Comparison of ENCODE assay signal across 16 cellular contexts in the genomic region with DNA sequence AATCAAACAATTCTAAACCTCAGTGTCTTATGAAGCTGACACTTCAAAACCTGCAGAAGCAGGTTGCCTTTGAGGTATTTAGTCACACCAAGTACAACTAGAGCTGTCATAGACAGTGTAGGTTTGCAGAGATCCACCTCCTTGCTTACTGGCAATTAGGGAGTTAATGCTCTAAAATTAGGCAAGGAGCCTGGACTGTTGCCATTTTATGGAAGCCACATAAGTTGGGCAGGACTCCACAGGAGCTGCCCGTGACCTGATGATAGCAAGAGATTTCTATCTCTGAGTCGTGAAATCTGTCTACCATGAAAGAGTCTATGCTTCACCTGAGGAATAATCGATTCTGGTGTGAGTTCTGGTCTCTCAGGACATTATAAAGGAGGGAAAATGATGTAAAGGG. TPM values are rescaled to one million over a fixed set of nuclear protein-coding genes. Genes with fewer than 3 reads are reported as not detected.
DNase-seq lines count a peak whose midpoint lies in the region; ATAC-seq, FAIRE-seq and TF ChIP-seq lines count a peak whose summit lies in the region.
"Had no signal": no experiment of that assay in that cellular context is flagged by ENCODE, and none has a peak within 500 bp of the region (broad histone marks: within the 10 kb centered on the region; RNA-seq: fewer than 3 reads in every experiment).

No MANE protein-coding gene starts in this region.

- H3K4me1 ChIP-seq in HEK293 (ENCODE audit: control insufficient read depth, insufficient read depth, low read length), result no peaks in the 10 kb centered on the region
- H3K4me1 ChIP-seq in GM12878 (ENCODE audit: control insufficient read depth, insufficient read depth, low read length), result no peaks in the 10 kb centered on the region

- H3K36me3 Mint-ChIP-seq in activated T-cell treated with anti-CD3 and anti-CD28 coated beads, Interleukin-2, amount 50 U/mL, for 24 hours (ENCODE audit: low read depth), result peaks cover 98% of the 10 kb centered on the region
- peaks cover 67% of the 10 kb centered on the region for H3K36me3 Mint-ChIP-seq in activated CD4-positive, alpha-beta T cell treated with anti-CD3 and anti-CD28 coated beads for 36 hours (ENCODE audit: low read depth)

- no peak overlapping the region for H3K4me2 ChIP-seq in GM12878 (ENCODE audit: control insufficient read depth, insufficient read depth)

- H3K27me3 Mint-ChIP-seq in activated T-cell treated with anti-CD3 and anti-CD28 coated beads, Interleukin-2, amount 50 U/mL, for 24 hours, result no peaks in the 10 kb centered on the region
- no peaks in the 10 kb centered on the region for H3K27me3 Mint-ChIP-seq in activated CD4-positive, alpha-beta T cell treated with anti-CD3 and anti-CD28 coated beads for 36 hours
- H3K27me3 Mint-ChIP-seq: B cell had no signal

- H3K36me3 ChIP-seq in HEK293 (ENCODE audit: control insufficient read depth in 2 of 2, insufficient read depth in 1 of 2, low read length in 2 of 2) (peaks cover 64 to 98% of the 10 kb centered on the region in 2 experiments), GM12878 (ENCODE audit: control insufficient read depth in 2 of 2, insufficient read depth in 2 of 2, low read length in 1 of 2) (peaks cover 32 to 37% of the 10 kb centered on the region in 2 experiments)

- H3K4me1 Mint-ChIP-seq in activated T-cell treated with anti-CD3 and anti-CD28 coated beads, Interleukin-2, amount 50 U/mL, for 24 hours (ENCODE audit: low read depth), result no peaks in the 10 kb centered on the region
- no peaks in the 10 kb centered on the region for H3K4me1 Mint-ChIP-seq in activated CD4-positive, alpha-beta T cell treated with anti-CD3 and anti-CD28 coated beads for 36 hours
- H3K4me1 Mint-ChIP-seq: B cell had no signal

- no peak for TF ChIP-seq EP300 in GM12878 (IDR thresholded peaks at IDR 0.05; ENCODE audit: borderline replicate concordance in 1 of 2, control insufficient read depth in 1 of 2, low read depth in 2 of 2, low read length in 2 of 2)

- POLR2A ChIA-PET in HEK293 (lab: Yijun Ruan, JAX), result interaction anchor here (0.8 to 5.5 kb wide), 7 partner anchors 9 to 84 kb away, joined by 3 to 41 read pairs (median 4); partner anchors contain the start of gene LRRC59
- POLR2A ChIA-PET in GM12878 (lab: Charles Lee), result interaction anchor here (0.9 kb wide), 1 partner anchor 13 kb away, joined by 3 read pairs; no protein-coding TSS in a partner anchor
- POLR2A ChIA-PET in activated CD4-positive, alpha-beta T cell treated with anti-CD3 and anti-CD28 coated beads for 36 hours (lab: Charles Lee), result interaction anchor here (0.6 kb wide), 1 partner anchor 886 kb away, joined by 3 read pairs; no protein-coding TSS in a partner anchor

- no peaks in the 10 kb centered on the region for H3K27me3 ChIP-seq in GM12878 (replicated peaks in 1 of 2; ENCODE audit: control insufficient read depth in 2 of 2, insufficient read depth in 2 of 2, low read length in 1 of 2)

- SMC1A ChIA-PET in GM12878 (lab: Charles Lee; ENCODE audit: uncharacterized antibody, unreplicated experiment), result interaction anchor here (1.1 to 1.9 kb wide), 3 partner anchors 10 to 13 kb away, joined by 3 to 11 read pairs (median 5); no protein-coding TSS in a partner anchor

- RAD21 ChIA-PET in GM12878 (lab: Charles Lee; ENCODE audit: unreplicated experiment), result interaction anchor here (1.0 to 1.7 kb wide), 3 partner anchors 13 to 20 kb away, joined by 3 to 4 read pairs (median 4); no protein-coding TSS in a partner anchor

- no peak for TF ChIP-seq RAD21 in GM12878 (IDR thresholded peaks at IDR 0.05; ENCODE audit: insufficient read depth, low read depth, low read length)

- H3K9me3 ChIP-seq in HEK293 (ENCODE audit: control insufficient read depth, insufficient read depth, low read depth, low read length) (no peaks in the 10 kb centered on the region), GM12878 (replicated peaks; ENCODE audit: control insufficient read depth, insufficient read depth, low read length) (no peaks in the 10 kb centered on the region)

- CTCF ChIA-PET in HEK293 (lab: Yijun Ruan, JAX) (interaction anchor here (0.8 to 8.8 kb wide), 6 partner anchors 10 to 182 kb away, joined by 3 to 69 read pairs (median 8); partner anchors contain the start of genes LRRC59 and RSAD1), GM12878 (lab: Yijun Ruan, JAX) (interaction anchor here (0.7 to 3.8 kb wide), 5 partner anchors 8 to 40 kb away, joined by 3 to 25 read pairs (median 4); partner anchors contain the start of gene LRRC59)
- CTCF ChIA-PET in activated CD4-positive, alpha-beta T cell treated with anti-CD3 and anti-CD28 coated beads for 36 hours (lab: Charles Lee), result interaction anchor here (0.6 to 5.9 kb wide), 7 partner anchors 14 to 243 kb away, joined by 3 to 24 read pairs (median 3); partner anchors contain the start of genes LRRC59 and TMEM92

- ATAC-seq in GM12878, result no peak
- no peak for ATAC-seq in HG02885 (IDR thresholded peaks at IDR 0.05; ENCODE audit: poor library complexity, unreplicated experiment)
- ATAC-seq in activated CD4-positive, alpha-beta T cell treated with anti-CD3 and anti-CD28 coated beads for 36 hours, result no peak

- H3K27ac ChIP-seq in HEK293 (ENCODE audit: extremely low read depth, low read depth, low read length), result peak overlapping the region; percentile 24; the same call in 1 of the 2 replicates
- H3K27ac ChIP-seq in GM12878 (ENCODE audit: control insufficient read depth, insufficient read depth), result no peak overlapping the region

- no peaks in the 10 kb centered on the region for H4K20me1 ChIP-seq in GM12878 (ENCODE audit: control insufficient read depth, insufficient read depth)

- peak overlapping the region; percentile 44 for H3K27ac Mint-ChIP-seq in activated T-cell treated with anti-CD3 and anti-CD28 coated beads, Interleukin-2, amount 50 U/mL, for 24 hours
- H3K27ac Mint-ChIP-seq in activated CD4-positive, alpha-beta T cell treated with anti-CD3 and anti-CD28 coated beads for 36 hours, result no peak overlapping the region
- H3K27ac Mint-ChIP-seq: B cell had no signal

- BruUV-seq in GM12878 (replicated peaks; lab: Mats Ljungman, UMichigan), result TSS peak; percentile 49

- no peak for DNase-seq in activated T-cell treated with anti-CD3 and anti-CD28 coated beads, Interleukin-2, amount 50 U/mL, for 24 hours
- DNase-seq in activated T-cell treated with anti-CD3 and anti-CD28 coated beads for 4 hours (no peak), GM12878 (ENCODE audit: low read depth, low spot score) (no peak), myocyte (ENCODE audit: low read depth) (peak; percentile 43), cerebellum (ENCODE audit: low spot score) (no peak)
- no peak for DNase-seq in activated CD4-positive, alpha-beta T cell treated with anti-CD3 and anti-CD28 coated beads for 36 hours
- DNase-seq: 8988T, DMS79 treated with DMSO at 0.1 percent for 48 hours, KG1, MV-4-11, NCI-H1694 treated with DMSO at 0.1 percent for 48 hours, SHP77 treated with DMSO at 0.1 percent for 48 hours had no signal

- FAIRE-seq in GM12878 (lab: Jason Lieb, UNC), result no peak
- FAIRE-seq: RCC 7860 had no signal

- H3K4me3 ChIP-seq in HEK293 (ENCODE audit: low read depth, low read length), result no peak overlapping the region
- H3K4me3 ChIP-seq in GM12878, result no peak overlapping the region

- no peaks in the 10 kb centered on the region for H3K79me2 ChIP-seq in GM12878 (ENCODE audit: control insufficient read depth, insufficient read depth, low read length)

- H3K9ac ChIP-seq in GM12878 (ENCODE audit: control insufficient read depth, insufficient read depth, low read length), result no peak overlapping the region

- in situ Hi-C loops in GM12878 (cut with MboI), result no loop called here

- no peak for TF ChIP-seq POLR2A in GM12878 (IDR thresholded peaks at IDR 0.05; ENCODE audit: low read depth, low read length)

- H2AFZ ChIP-seq in GM12878 (ENCODE audit: control insufficient read depth, low read depth, low read length), result no peak overlapping the region

- no peaks in the 10 kb centered on the region for H3K9me3 Mint-ChIP-seq in activated T-cell treated with anti-CD3 and anti-CD28 coated beads, Interleukin-2, amount 50 U/mL, for 24 hours
- H3K9me3 Mint-ChIP-seq in activated CD4-positive, alpha-beta T cell treated with anti-CD3 and anti-CD28 coated beads for 36 hours (ENCODE audit: low read depth), result no peaks in the 10 kb centered on the region

- TF ChIP-seq CTCF in HEK293 (tag by site-specific recombination; IDR thresholded peaks at IDR 0.05) (no peak), GM12878 (IDR thresholded peaks at IDR 0.05 in 2 of 3, conservative IDR thresholded peaks at IDR 0.05 in 1 of 3; ENCODE audit: control insufficient read depth in 2 of 3, extremely low read depth in 1 of 3, insufficient read depth in 1 of 3, low read depth in 3 of 3, low read length in 3 of 3) (no peak)

- no peak overlapping the region for H3K4me3 Mint-ChIP-seq in activated T-cell treated with anti-CD3 and anti-CD28 coated beads, Interleukin-2, amount 50 U/mL, for 24 hours
- no peak overlapping the region for H3K4me3 Mint-ChIP-seq in activated CD4-positive, alpha-beta T cell treated with anti-CD3 and anti-CD28 coated beads for 36 hours
- H3K4me3 Mint-ChIP-seq: B cell had no signal

- intact Hi-C loops in GM12878 (cut with micrococcal nuclease; ENCODE audit: unreplicated experiment), result no loop called here
- intact Hi-C loops in activated CD4-positive, alpha-beta T cell treated with anti-CD3 and anti-CD28 coated beads for 36 hours (cut with DNase I, micrococcal nuclease), result no loop called here

- WGBS in GM12878 (ENCODE audit: insufficient coverage, insufficient replicate concordance, low lambda C conversion rate, missing lambda C conversion rate), result 97% methylated on average over 3 of the region's 3 CpGs

RNA-seq across cellular contexts. Expression of gene EME1, which starts 8.9 kb away (rescaled TPM):
- 21.7 and 26.6 TPM in 2 replicates for total RNA-seq in GM12878 (2013; cell fraction: nucleolus; rRNA removed)
- total RNA-seq in GM12878 (2014; rRNA removed) (17.7 and 19.7 TPM in 2 replicates), GM12878 (2014; rRNA removed; fragmentation: Illumina TruSeq; extraction: Trizol) (18.1 and 20.6 TPM in 2 replicates), GM12878 (2021) (16.8 and 20.8 TPM in 2 replicates), myocyte (0.62 and 0.68 TPM in 2 replicates), cerebellum (4.7 TPM)
- 10.7 TPM for polyA plus RNA-seq in GM12878 (2011; ENCODE audit: low read depth)
- polyA plus RNA-seq in GM12878 (2011; rRNA removed) (31.3 and 31.8 TPM in 2 replicates), GM12878 (2014; fragmentation: Illumina TruSeq; extraction: Trizol) (23.2 and 26.9 TPM in 2 replicates), GM12878 (2014; fragmentation: Nextera tagmentation; extraction: Ambion mirVana) (10 to 100 TPM; 13.8 to 16.7 TPM), GM12878 (2014; rRNA removed) (22.9 and 23.7 TPM in 2 replicates), GM12878 (2016; fragmentation: Nextera tagmentation; extraction: Ambion mirVana) (10 to 100 TPM; 32.6 to 40.5 TPM)
- 22.9 and 24.6 TPM in 2 replicates for polyA plus RNA-seq in GM12878 (2011; cell fraction: cytosol; rRNA removed)
- polyA plus RNA-seq in GM12878 (2011; cell fraction: nucleus; rRNA removed), result 95.0 and 154 TPM in 2 replicates
- 20.0 and 25.2 TPM in 2 replicates for polyA plus RNA-seq in GM12878 (2012)
- polyA minus RNA-seq in GM12878 (2011; rRNA and poly(A)+ RNA removed), result 14.3 and 16.9 TPM in 2 replicates
- 4.4 and 5.9 TPM in 2 replicates for polyA minus RNA-seq in GM12878 (2011; cell fraction: cytosol; rRNA and poly(A)+ RNA removed)
- polyA minus RNA-seq in GM12878 (2011; cell fraction: nucleus; rRNA and poly(A)+ RNA removed), result 11.7 and 13.2 TPM in 2 replicates
- polyA plus RNA-seq in myocyte (2012), result 0.88 TPM
- 10 to 100 TPM; 38.3 to 40.8 TPM for total RNA-seq in activated CD4-positive, alpha-beta T cell treated with anti-CD3 and anti-CD28 coated beads for 36 hours

RNA-seq across cellular contexts. Expression of gene MRPL27, which starts 8.9 kb away (rescaled TPM):
- total RNA-seq in GM12878 (2013; cell fraction: nucleolus; rRNA removed), result 42.6 and 54.2 TPM in 2 replicates
- total RNA-seq in GM12878 (2014; rRNA removed) (79.4 and 88.6 TPM in 2 replicates), GM12878 (2014; rRNA removed; fragmentation: Illumina TruSeq; extraction: Trizol) (104 TPM in 2 replicates), GM12878 (2021) (83.0 and 87.9 TPM in 2 replicates), myocyte (51.6 and 63.9 TPM in 2 replicates), cerebellum (32.8 TPM)
- polyA plus RNA-seq in GM12878 (2011; ENCODE audit: low read depth), result 68.9 TPM
- polyA plus RNA-seq in GM12878 (2011; rRNA removed) (109 and 154 TPM in 2 replicates), GM12878 (2014; fragmentation: Illumina TruSeq; extraction: Trizol) (95.2 and 101 TPM in 2 replicates), GM12878 (2014; fragmentation: Nextera tagmentation; extraction: Ambion mirVana) (100 to 1,000 TPM; 380 to 390 TPM), GM12878 (2014; rRNA removed) (102 and 109 TPM in 2 replicates), GM12878 (2016; fragmentation: Nextera tagmentation; extraction: Ambion mirVana) (100 to 1,000 TPM; 224 to 244 TPM)
- polyA plus RNA-seq in GM12878 (2011; cell fraction: cytosol; rRNA removed), result 185 and 201 TPM in 2 replicates
- 74.8 and 78.7 TPM in 2 replicates for polyA plus RNA-seq in GM12878 (2011; cell fraction: nucleus; rRNA removed)
- 52.5 and 54.3 TPM in 2 replicates for polyA plus RNA-seq in GM12878 (2012)
- polyA minus RNA-seq in GM12878 (2011; rRNA and poly(A)+ RNA removed), result 80.9 and 89.4 TPM in 2 replicates
- polyA minus RNA-seq in GM12878 (2011; cell fraction: cytosol; rRNA and poly(A)+ RNA removed), result 18.0 and 19.5 TPM in 2 replicates
- 29.4 and 44.1 TPM in 2 replicates for polyA minus RNA-seq in GM12878 (2011; cell fraction: nucleus; rRNA and poly(A)+ RNA removed)
- polyA plus RNA-seq in myocyte (2012), result 82.0 TPM
- total RNA-seq in activated CD4-positive, alpha-beta T cell treated with anti-CD3 and anti-CD28 coated beads for 36 hours, result 10 to 100 TPM; 40.1 to 56.2 TPM

RNA-seq across cellular contexts. Expression of gene LRRC59, which starts 15.4 kb away (rescaled TPM):
- 44.7 and 47.5 TPM in 2 replicates for total RNA-seq in GM12878 (2013; cell fraction: nucleolus; rRNA removed)
- total RNA-seq in GM12878 (2014; rRNA removed) (64.3 and 72.4 TPM in 2 replicates), GM12878 (2014; rRNA removed; fragmentation: Illumina TruSeq; extraction: Trizol) (49.2 and 54.2 TPM in 2 replicates), GM12878 (2021) (79.2 and 82.2 TPM in 2 replicates), myocyte (64.2 and 94.5 TPM in 2 replicates), cerebellum (35.9 TPM)
- polyA plus RNA-seq in GM12878 (2011; ENCODE audit: low read depth), result 37.4 TPM
- polyA plus RNA-seq in GM12878 (2011; rRNA removed) (34.1 and 53.4 TPM in 2 replicates), GM12878 (2014; fragmentation: Illumina TruSeq; extraction: Trizol) (59.2 and 70.4 TPM in 2 replicates), GM12878 (2014; fragmentation: Nextera tagmentation; extraction: Ambion mirVana) (10 to 100 TPM in 1 of 2 experiments, 1 to 10 TPM in 1; 8.8 to 17.9 TPM), GM12878 (2014; rRNA removed) (55.7 and 63.3 TPM in 2 replicates), GM12878 (2016; fragmentation: Nextera tagmentation; extraction: Ambion mirVana) (10 to 100 TPM; 75.5 to 81.2 TPM)
- 40.1 and 42.1 TPM in 2 replicates for polyA plus RNA-seq in GM12878 (2011; cell fraction: cytosol; rRNA removed)
- 34.9 and 44.1 TPM in 2 replicates for polyA plus RNA-seq in GM12878 (2011; cell fraction: nucleus; rRNA removed)
- 43.8 and 56.7 TPM in 2 replicates for polyA plus RNA-seq in GM12878 (2012)
- polyA minus RNA-seq in GM12878 (2011; rRNA and poly(A)+ RNA removed), result 53.7 and 74.0 TPM in 2 replicates
- 17.4 and 25.3 TPM in 2 replicates for polyA minus RNA-seq in GM12878 (2011; cell fraction: cytosol; rRNA and poly(A)+ RNA removed)
- 22.2 and 37.4 TPM in 2 replicates for polyA minus RNA-seq in GM12878 (2011; cell fraction: nucleus; rRNA and poly(A)+ RNA removed)
- polyA plus RNA-seq in myocyte (2012), result 98.7 TPM
- 10 to 100 TPM; 74.4 to 82.7 TPM for total RNA-seq in activated CD4-positive, alpha-beta T cell treated with anti-CD3 and anti-CD28 coated beads for 36 hours

RNA-seq across cellular contexts. Expression of gene XYLT2, which starts 36.0 kb away (rescaled TPM):
- 47.5 and 54.0 TPM in 2 replicates for total RNA-seq in GM12878 (2013; cell fraction: nucleolus; rRNA removed)
- 19.0 and 20.6 TPM in 2 replicates for total RNA-seq in GM12878 (2014; rRNA removed)
- total RNA-seq in GM12878 (2014; rRNA removed; fragmentation: Illumina TruSeq; extraction: Trizol), result 5.9 and 7.2 TPM in 2 replicates
- 19.0 and 20.1 TPM in 2 replicates for total RNA-seq in GM12878 (2021)
- 3.8 TPM for polyA plus RNA-seq in GM12878 (2011; ENCODE audit: low read depth)
- polyA plus RNA-seq in GM12878 (2011; rRNA removed), result 7.6 and 17.0 TPM in 2 replicates
- 16.8 and 25.9 TPM in 2 replicates for polyA plus RNA-seq in GM12878 (2011; cell fraction: cytosol; rRNA removed)
- 49.6 and 54.4 TPM in 2 replicates for polyA plus RNA-seq in GM12878 (2011; cell fraction: nucleus; rRNA removed)
- polyA plus RNA-seq in GM12878 (2012), result 10.1 and 10.7 TPM in 2 replicates
- 1.9 and 5.8 TPM in 2 replicates for polyA plus RNA-seq in GM12878 (2014; fragmentation: Illumina TruSeq; extraction: Trizol)
- 1 to 10 TPM in 1 of 2 experiments, under 1 TPM in 1; 0.82 to 1.5 TPM for polyA plus RNA-seq in GM12878 (2014; fragmentation: Nextera tagmentation; extraction: Ambion mirVana)
- polyA plus RNA-seq in GM12878 (2014; rRNA removed), result 15.3 and 17.9 TPM in 2 replicates
- 10 to 100 TPM; 11.2 to 14.7 TPM for polyA plus RNA-seq in GM12878 (2016; fragmentation: Nextera tagmentation; extraction: Ambion mirVana)
- polyA minus RNA-seq in GM12878 (2011; rRNA and poly(A)+ RNA removed), result 19.5 and 36.3 TPM in 2 replicates
- polyA minus RNA-seq in GM12878 (2011; cell fraction: cytosol; rRNA and poly(A)+ RNA removed), result 15.2 and 16.1 TPM in 2 replicates
- 13.2 and 20.3 TPM in 2 replicates for polyA minus RNA-seq in GM12878 (2011; cell fraction: nucleus; rRNA and poly(A)+ RNA removed)
- total RNA-seq in myocyte, result 21.4 and 26.0 TPM in 2 replicates
- polyA plus RNA-seq in myocyte (2012), result 27.3 TPM
- 17.8 TPM for total RNA-seq in cerebellum
- 10 to 100 TPM; 29.8 to 30.4 TPM for total RNA-seq in activated CD4-positive, alpha-beta T cell treated with anti-CD3 and anti-CD28 coated beads for 36 hours

RNA-seq across cellular contexts. Expression of gene ACSF2, which starts 44.1 kb away (rescaled TPM):
- 78.0 and 93.4 TPM in 2 replicates for total RNA-seq in GM12878 (2013; cell fraction: nucleolus; rRNA removed)
- total RNA-seq in GM12878 (2014; rRNA removed), result 22.5 and 25.1 TPM in 2 replicates
- total RNA-seq in GM12878 (2014; rRNA removed; fragmentation: Illumina TruSeq; extraction: Trizol), result 17.4 and 18.7 TPM in 2 replicates
- total RNA-seq in GM12878 (2021), result 28.5 and 32.8 TPM in 2 replicates
- 19.8 TPM for polyA plus RNA-seq in GM12878 (2011; ENCODE audit: low read depth)
- 11.7 and 13.2 TPM in 2 replicates for polyA plus RNA-seq in GM12878 (2011; rRNA removed)
- 11.9 and 13.3 TPM in 2 replicates for polyA plus RNA-seq in GM12878 (2011; cell fraction: cytosol; rRNA removed)
- 36.0 and 60.6 TPM in 2 replicates for polyA plus RNA-seq in GM12878 (2011; cell fraction: nucleus; rRNA removed)
- 20.5 and 23.0 TPM in 2 replicates for polyA plus RNA-seq in GM12878 (2012)
- polyA plus RNA-seq in GM12878 (2014; fragmentation: Illumina TruSeq; extraction: Trizol), result 15.5 and 20.9 TPM in 2 replicates
- polyA plus RNA-seq in GM12878 (2014; fragmentation: Nextera tagmentation; extraction: Ambion mirVana), result 10 to 100 TPM; 10.4 to 14.8 TPM
- 22.4 and 24.9 TPM in 2 replicates for polyA plus RNA-seq in GM12878 (2014; rRNA removed)
- polyA plus RNA-seq in GM12878 (2016; fragmentation: Nextera tagmentation; extraction: Ambion mirVana), result 1 to 10 TPM; 7.1 to 8.4 TPM
- 24.4 and 33.9 TPM in 2 replicates for polyA minus RNA-seq in GM12878 (2011; rRNA and poly(A)+ RNA removed)
- polyA minus RNA-seq in GM12878 (2011; cell fraction: cytosol; rRNA and poly(A)+ RNA removed), result 4.9 and 7.8 TPM in 2 replicates
- 13.7 and 18.1 TPM in 2 replicates for polyA minus RNA-seq in GM12878 (2011; cell fraction: nucleus; rRNA and poly(A)+ RNA removed)
- 20.8 and 29.9 TPM in 2 replicates for total RNA-seq in myocyte
- polyA plus RNA-seq in myocyte (2012), result 38.8 TPM
- total RNA-seq in cerebellum, result 7.2 TPM
- total RNA-seq in activated CD4-positive, alpha-beta T cell treated with anti-CD3 and anti-CD28 coated beads for 36 hours, result 10 to 100 TPM; 15.0 to 15.7 TPM
